Comparison of ENCODE assay signal across 26 cellular contexts in the genomic region with DNA sequence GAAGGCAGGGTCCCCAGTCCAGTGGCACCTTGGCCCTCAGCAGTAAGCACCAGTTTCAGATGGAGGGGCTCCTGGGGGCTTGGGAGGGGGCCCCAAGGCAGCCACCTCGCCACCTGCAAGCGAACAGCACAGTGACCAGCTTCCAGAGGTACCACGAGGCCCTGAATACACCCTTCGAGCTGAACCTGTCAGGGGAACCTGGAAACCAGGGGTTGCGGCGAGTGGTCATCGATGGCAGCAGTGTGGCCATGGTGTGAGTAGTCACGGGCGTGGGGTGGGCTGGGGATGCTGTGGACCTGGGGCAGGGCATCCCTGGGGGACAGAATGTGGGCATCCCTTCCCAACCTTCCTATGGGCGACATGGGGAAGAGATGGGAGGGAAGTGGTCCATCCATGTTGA. TPM values are rescaled to one million over a fixed set of nuclear protein-coding genes. Genes with fewer than 3 reads are reported as not detected.
"Had no signal": no experiment of that assay in that cellular context is flagged by ENCODE, and none has a peak within 500 bp of the region (broad histone marks: within the 10 kb centered on the region; RNA-seq: fewer than 3 reads in every experiment).

No MANE protein-coding gene starts in this region.

- H3K4me1 ChIP-seq: gastroesophageal sphincter had no signal

- H3K4me3 ChIP-seq: coronary artery, dorsolateral prefrontal cortex, esophagus squamous epithelium, gastroesophageal sphincter had no signal

- H3K27me3 ChIP-seq: brain microvascular endothelial cell, esophagus squamous epithelium, gastroesophageal sphincter had no signal

- H3K9me3 ChIP-seq: esophagus squamous epithelium, gastroesophageal sphincter had no signal

- DNase-seq: activated B cell treated with CpG ODN at 0.5 μM for 24 hours; activated CD4-positive, alpha-beta T cell treated with anti-CD3 and anti-CD28 coated beads for 48 hours; activated CD4-positive, alpha-beta T cell treated with anti-CD3 and anti-CD28 coated beads, Interleukin-2, amount 50 U/mL, for 1 hour; activated CD4-positive, alpha-beta T cell treated with anti-CD3 and anti-CD28 coated beads, Interleukin-2, amount 50 U/mL, for 48 hours; activated CD8-positive, alpha-beta memory T cell treated with anti-CD3 and anti-CD28 coated beads for 24 hours; activated CD8-positive, alpha-beta T cell treated with anti-CD3 and anti-CD28 coated beads for 36 hours; activated effector memory CD4-positive, alpha-beta T cell treated with Interleukin-2 at 50 U/mL for 16 hours; activated gamma-delta T cell treated with Interleukin-2 at 50 U/mL for 16 hours; activated naive CD4-positive, alpha-beta T cell treated with anti-CD3 and anti-CD28 coated beads, Interleukin-2, amount 50 U/mL, for 16 hours; activated naive CD4-positive, alpha-beta T cell treated with Interleukin-2 at 50 U/mL for 16 hours; activated T-cell treated with anti-CD3 and anti-CD28 coated beads, Interleukin-2, amount 50 U/mL, for 4 hours; amniotic stem cell; anterior cingulate cortex; brain microvascular endothelial cell; dorsolateral prefrontal cortex; esophagus squamous epithelium; foreskin melanocyte; T-helper 1 cell; T-helper 17 cell; T1000; WERI-Rb-1 had no signal

- ATAC-seq: activated CD4-positive, CD25-positive, alpha-beta regulatory T cell treated with anti-CD3 and anti-CD28 coated beads, Interleukin-2, amount 50 U/mL, for 24 hours; activated CD8-positive, alpha-beta T cell treated with anti-CD3 and anti-CD28 coated beads for 36 hours; activated T-cell treated with anti-CD3 and anti-CD28 coated beads, Interleukin-2, amount 50 U/mL, for 4 hours; activated T-helper 17 cell treated with anti-CD3 and anti-CD28 coated beads, Interleukin-2, amount 50 U/mL, for 72 hours; gastroesophageal sphincter; T-helper 17 cell had no signal

- H3K27ac ChIP-seq: brain microvascular endothelial cell, coronary artery, dorsolateral prefrontal cortex, epithelial cell of prostate, esophagus squamous epithelium, gastroesophageal sphincter, WERI-Rb-1 had no signal

RNA-seq across cellular contexts. Expression of a gene that starts 42.0 kb away (rescaled TPM):
- total RNA-seq: T-helper 17 cell had no signal
